ENCODE assay signal across 8 cellular contexts in the genomic region with DNA sequence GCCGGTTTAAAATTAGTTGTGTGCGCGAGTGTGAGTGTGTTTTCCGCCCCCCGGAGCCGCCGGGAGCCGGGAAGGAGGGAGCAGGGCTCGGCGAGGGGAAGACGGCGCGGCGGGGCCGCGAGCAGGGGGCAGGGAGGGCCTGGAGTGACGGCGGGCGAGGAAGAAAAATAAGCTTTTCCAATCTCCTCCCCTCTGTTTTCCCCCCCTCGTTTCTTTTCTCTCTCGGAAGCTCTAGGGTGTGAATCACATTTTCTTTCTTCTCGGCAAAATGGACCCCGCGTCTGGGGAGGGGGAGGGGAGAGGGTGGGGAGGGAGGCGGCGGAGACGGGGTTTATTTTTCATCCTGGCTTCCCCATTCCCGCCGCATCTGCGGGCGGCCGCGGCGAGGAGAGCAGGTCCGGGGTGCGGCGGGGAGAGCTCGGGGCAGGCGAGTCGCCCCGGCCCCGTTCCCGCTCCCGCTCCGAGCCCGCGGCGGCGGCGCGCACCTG. TPM values are rescaled to one million over a fixed set of nuclear protein-coding genes. Genes with fewer than 3 reads are reported as not detected.
A peak's percentile ranks its signal among the peaks of the same experiment; 100 is the strongest.
DNase-seq lines count a peak whose midpoint lies in the region; ATAC-seq and TF ChIP-seq lines count a peak whose summit lies in the region.

No MANE protein-coding gene starts in this region.

- H3K4me3 ChIP-seq in CD4-positive, CD25-positive, alpha-beta regulatory T cell (ENCODE audit: low read depth, low read length) = peak overlapping the region; percentile 59
- H3K4me3 ChIP-seq in heart right ventricle = peak overlapping the region; percentile 61 to 100 (median 90)
- H3K4me3 ChIP-seq in transverse colon = peak overlapping the region; percentile 69 to 98 (median 86)

- peak overlapping the region; percentile 100 for H3K27ac Mint-ChIP-seq in CD4-positive, CD25-positive, alpha-beta regulatory T cell
- peak overlapping the region; percentile 99 to 100 for H3K27ac Mint-ChIP-seq in T-cell

- intact Hi-C loops in heart right ventricle (cut with DNase I) (loop anchor here in 9 of 10 donors (1.0 to 5.0 kb wide), 6 partner anchors 35 to 95 kb away; partner anchors contain the start of genes TBCC (in 8 of the 9) and RPL7L1 (in 1 of the 9)), transverse colon (cut with DNase I; ENCODE audit: low total_unique reads) (loop anchor here (2.0 kb wide), 1 partner anchor 36 kb away; the partner anchor contains the start of gene TBCC)

- peaks cover 18% of the 10 kb centered on the region for H3K27me3 Mint-ChIP-seq in CD4-positive, CD25-positive, alpha-beta regulatory T cell
- no peaks in the 10 kb centered on the region for H3K27me3 Mint-ChIP-seq in T-cell

- ATAC-seq in CD4-positive, CD25-positive, alpha-beta regulatory T cell (ENCODE audit: low read depth in 2 of 2) = peak; percentile 51 to 53
- peak; percentile 9 for ATAC-seq in GM21528 (IDR thresholded peaks at IDR 0.05; ENCODE audit: low FRiP score, unreplicated experiment)
- peak; percentile 65 to 71 (median 66) for ATAC-seq in T-cell (replicated peaks in 1 of 4)
- ATAC-seq in heart right ventricle = peak; percentile 70 to 85 (median 81)

- in situ Hi-C loops in transverse colon (cut with MboI; ENCODE audit: low pct_ligation_motif_present in 1 of 4, low pct_unique_long_range_greater_than_20kb in 1 of 4, low sequenced_read_pairs in 3 of 4) = no loop called here

- H3K27ac ChIP-seq in CD4-positive, CD25-positive, alpha-beta regulatory T cell (ENCODE audit: insufficient read depth, low read length, poor library complexity, severe bottlenecking) = peak overlapping the region; percentile 100
- H3K27ac ChIP-seq in adipose tissue (ENCODE audit: low read depth, low read length) (peak overlapping the region; percentile 100), heart right ventricle (peak overlapping the region; percentile 99 to 100 (median 100)), transverse colon (peak overlapping the region; percentile 98 to 100 (median 100))

- peak; percentile 70 to 80 (median 72) for DNase-seq in CD4-positive, CD25-positive, alpha-beta regulatory T cell
- DNase-seq in NCI-H1092 treated with DMSO at 0.1 percent for 48 hours (lab: John Stamatoyannopoulos, UW) (peak; percentile 73), T-cell (peak; percentile 64 to 84 (median 78)), heart right ventricle (peak; percentile 81 to 85), pons (ENCODE audit: low spot score) (peak; percentile 85), transverse colon (peak; percentile 82)

- H3K4me3 Mint-ChIP-seq in CD4-positive, CD25-positive, alpha-beta regulatory T cell = peak overlapping the region in 3 of 4 donors; percentile 99 to 100 (median 100)
- H3K4me3 Mint-ChIP-seq in T-cell = peak overlapping the region in 2 of 3 donors; percentile 97

- CTCF ChIA-PET in T-cell (lab: Charles Lee) = interaction anchor here in 1 of 2 donors (0.6 to 2.9 kb wide), 4 partner anchors 11 to 97 kb away, joined by 3 to 17 read pairs (median 4); partner anchors contain the start of genes RPL7L1 and TBCC

- peaks cover 0 to 3% (median 0%) of the 10 kb centered on the region in 7 donors for H3K9me3 Mint-ChIP-seq in CD4-positive, CD25-positive, alpha-beta regulatory T cell
- no peaks in the 10 kb centered on the region for H3K9me3 Mint-ChIP-seq in T-cell

- H3K36me3 ChIP-seq in CD4-positive, CD25-positive, alpha-beta regulatory T cell (ENCODE audit: control insufficient read depth, insufficient read depth, low read length) = no peaks in the 10 kb centered on the region
- H3K36me3 ChIP-seq in heart right ventricle (no peaks in the 10 kb centered on the region), transverse colon (no peaks in the 10 kb centered on the region)

- H3K4me1 ChIP-seq in CD4-positive, CD25-positive, alpha-beta regulatory T cell (ENCODE audit: control insufficient read depth, insufficient read depth, low read length, poor library complexity, severe bottlenecking) = peaks cover 63% of the 10 kb centered on the region
- H3K4me1 ChIP-seq in heart right ventricle = peaks cover 3 to 42% (median 39%) of the 10 kb centered on the region in 9 donors
- H3K4me1 ChIP-seq in transverse colon = peaks cover 12 to 66% (median 45%) of the 10 kb centered on the region in 4 donors

- no peak for TF ChIP-seq EP300 in transverse colon (IDR thresholded peaks at IDR 0.05; ENCODE audit: low read depth)

- no peaks in the 10 kb centered on the region for H3K36me3 Mint-ChIP-seq in CD4-positive, CD25-positive, alpha-beta regulatory T cell
- H3K36me3 Mint-ChIP-seq in T-cell = peaks cover 5% of the 10 kb centered on the region

- peak; percentile 86 for TF ChIP-seq POLR2A in transverse colon (IDR thresholded peaks at IDR 0.05)

- H3K4me1 Mint-ChIP-seq in CD4-positive, CD25-positive, alpha-beta regulatory T cell = peaks cover 24 to 35% (median 29%) of the 10 kb centered on the region in 4 donors
- H3K4me1 Mint-ChIP-seq in T-cell = peaks cover 29 to 34% (median 31%) of the 10 kb centered on the region in 3 donors

- TF ChIP-seq CTCF in heart right ventricle (IDR thresholded peaks at IDR 0.05) = no peak
- no peak for TF ChIP-seq CTCF in transverse colon (IDR thresholded peaks at IDR 0.05)

- 0% methylated on average over 38 to 49 of the region's 51 CpGs for WGBS in adipose tissue, 3 donors
- WGBS in heart right ventricle, 2 donors = 0% methylated on average over 36 to 48 of the region's 51 CpGs
- WGBS in transverse colon (ENCODE audit: low coverage in 1 of 2), 2 donors = 0 to 1% methylated on average over 8 to 50 of the region's 51 CpGs

- POLR2A ChIA-PET in T-cell (lab: Charles Lee) = interaction anchor here (0.5 to 7.3 kb wide), 16 partner anchors 10 to 920 kb away, joined by 3 to 133 read pairs (median 6); partner anchors contain the start of genes RPL7L1 (in 1 of the 2) and TBCC (in 1 of the 2)

- no peaks in the 10 kb centered on the region for H3K9me3 ChIP-seq in CD4-positive, CD25-positive, alpha-beta regulatory T cell (ENCODE audit: control insufficient read depth in 2 of 2, low read length in 2 of 2)
- H3K9me3 ChIP-seq in heart right ventricle = no peaks in the 10 kb centered on the region
- H3K9me3 ChIP-seq in transverse colon = no peaks in the 10 kb centered on the region

- no peaks in the 10 kb centered on the region for H3K27me3 ChIP-seq in CD4-positive, CD25-positive, alpha-beta regulatory T cell (ENCODE audit: control insufficient read depth, insufficient read depth, low read length)
- H3K27me3 ChIP-seq in heart right ventricle (no peaks in the 10 kb centered on the region), transverse colon (no peaks in the 10 kb centered on the region)

RNA-seq across cellular contexts. Expression of gene BICRAL, which starts 0.9 kb away (rescaled TPM):
- 47.0 TPM for total RNA-seq in CD4-positive, CD25-positive, alpha-beta regulatory T cell
- 1 to 10 TPM; 3.3 to 3.8 (median 3.4) TPM for polyA plus RNA-seq in CD4-positive, CD25-positive, alpha-beta regulatory T cell
- total RNA-seq in T-cell = 10 to 100 TPM; 33.1 to 39.5 (median 33.6) TPM
- polyA plus RNA-seq in adipose tissue = 1 to 10 TPM; 3.5 to 6.3 (median 4.5) TPM
- total RNA-seq in heart right ventricle = 10 to 100 TPM; 10.7 to 15.7 (median 13.8) TPM
- polyA plus RNA-seq in heart right ventricle = 1 to 10 TPM; 2.7 to 3.5 TPM
- total RNA-seq in transverse colon = 10 to 100 TPM; 14.7 to 34.8 (median 21.5) TPM

RNA-seq across cellular contexts. Expression of gene TBCC, which starts 36.8 kb away (rescaled TPM):
- total RNA-seq in CD4-positive, CD25-positive, alpha-beta regulatory T cell = 89.2 TPM
- polyA plus RNA-seq in CD4-positive, CD25-positive, alpha-beta regulatory T cell = 100 to 1,000 TPM; 117 to 136 (median 134) TPM
- total RNA-seq in T-cell (10 to 100 TPM; 56.5 to 74.8 (median 59.4) TPM), heart right ventricle (10 to 100 TPM in 9 of 10 donors, 1 to 10 TPM in 1; 9.8 to 16.1 (median 13.3) TPM), transverse colon (10 to 100 TPM in 3 of 4 donors, 1 to 10 TPM in 1; 5.2 to 43.3 (median 27.3) TPM)
- polyA plus RNA-seq in adipose tissue (10 to 100 TPM; 11.4 to 15.5 (median 12.0) TPM), heart right ventricle (10 to 100 TPM; 17.1 to 22.4 TPM)

Comparison
In these comparisons a context has a peak if more than half of its experiments do, and no peak if none do; other contexts are left out.
1. Peak in every context shown above with its lines: DNase-seq, ATAC-seq, H3K4me3 ChIP-seq and H3K27ac ChIP-seq.
2. ATAC-seq: peak in every context shown above with its lines; median percentile 81 in heart right ventricle; 66 in T-cell; 52 in CD4-positive, CD25-positive, alpha-beta regulatory T cell; 9 in GM21528.